In genomic region chrX:97685753-97686152, GRCh38 we compare ENCODE assay signal across 9 cellular contexts.
A peak's percentile ranks its signal among the peaks of the same experiment; 100 is the strongest.
DNase-seq lines count a peak whose midpoint lies in the region; ATAC-seq, FAIRE-seq and TF ChIP-seq lines count a peak whose summit lies in the region.
"Had no signal": no experiment of that assay in that cellular context is flagged by ENCODE, and none has a peak within 500 bp of the region (broad histone marks: within the 10 kb centered on the region; RNA-seq: fewer than 3 reads in every experiment).

No MANE protein-coding gene starts in this region.

- no peaks in the 10 kb centered on the region for H3K27me3 Mint-ChIP-seq in activated CD4-positive, alpha-beta T cell treated with anti-CD3 and anti-CD28 coated beads, Interleukin-2, amount 10 ng/mL, durations not matched to agents 24 days and 14 days
- no peaks in the 10 kb centered on the region for H3K27me3 Mint-ChIP-seq in H9 (ENCODE audit: low read depth)

- DNase-seq in activated CD4-positive, alpha-beta T cell treated with anti-CD3 and anti-CD28 coated beads, Interleukin-2, amount 10 ng/mL, durations not matched to agents 24 days and 14 days, result peak; percentile 56
- DNase-seq in activated CD4-positive, alpha-beta T cell treated with anti-CD3 and anti-CD28 coated beads for 1 hour, result no peak
- DNase-seq in H9, result no peak
- peak; percentile 24 for DNase-seq in NCI-H2029 treated with DMSO at 0.1 percent for 48 hours (lab: John Stamatoyannopoulos, UW)
- DNase-seq in GM12878 (ENCODE audit: low read depth, low spot score), result no peak
- peak; percentile 29 for DNase-seq in mesenchymal stem cell
- DNase-seq in midbrain (lab: John Stamatoyannopoulos, UW), result no peak

- H4K20me1 ChIP-seq in H9 (ENCODE audit: control insufficient read depth, insufficient read depth, insufficient read length) (no peaks in the 10 kb centered on the region), GM12878 (ENCODE audit: control insufficient read depth, insufficient read depth) (no peaks in the 10 kb centered on the region)

- no peaks in the 10 kb centered on the region for H3K23me2 ChIP-seq in H9 (ENCODE audit: insufficient read length, low read depth, low read length, poor library complexity, severe bottlenecking)

- BruUV-seq in GM12878 (replicated peaks; lab: Mats Ljungman, UMichigan), result no TSS peak

- H2AFZ ChIP-seq in H9 (ENCODE audit: low read length) (no peak overlapping the region), GM12878 (ENCODE audit: control insufficient read depth, low read depth, low read length) (no peak overlapping the region), mesenchymal stem cell (ENCODE audit: low read depth, low read length) (no peak overlapping the region)

- no peak overlapping the region for H3K4me2 ChIP-seq in H9 (ENCODE audit: insufficient read depth, insufficient read length, low read length)
- H3K4me2 ChIP-seq in GM12878 (ENCODE audit: control insufficient read depth, insufficient read depth), result no peak overlapping the region
- no peak overlapping the region for H3K4me2 ChIP-seq in mesenchymal stem cell (ENCODE audit: low read length, poor library complexity, severe bottlenecking)

- H3K27ac ChIP-seq in H9 (ENCODE audit: insufficient read length, low read depth, low read length) (no peak overlapping the region), GM12878 (ENCODE audit: control insufficient read depth, insufficient read depth) (no peak overlapping the region), mesenchymal stem cell (ENCODE audit: low read length, poor library complexity, severe bottlenecking) (no peak overlapping the region)

- peak; percentile 84 for ATAC-seq in GM12878
- ATAC-seq in GM18498 (IDR thresholded peaks at IDR 0.05; ENCODE audit: unreplicated experiment), result no peak

- H3K14ac ChIP-seq in H9 (ENCODE audit: insufficient read depth, low read length) (no peak overlapping the region), mesenchymal stem cell (ENCODE audit: low read length in 2 of 2) (no peak overlapping the region)

- H3K9me3 ChIP-seq in H9 (ENCODE audit: control insufficient read depth, low read depth, low read length), result no peaks in the 10 kb centered on the region
- no peaks in the 10 kb centered on the region for H3K9me3 ChIP-seq in GM12878 (replicated peaks; ENCODE audit: control insufficient read depth, insufficient read depth, low read length)
- no peaks in the 10 kb centered on the region for H3K9me3 ChIP-seq in mesenchymal stem cell (ENCODE audit: control insufficient read depth, low read length)

- no peak overlapping the region for H3K4me3 Mint-ChIP-seq in activated CD4-positive, alpha-beta T cell treated with anti-CD3 and anti-CD28 coated beads, Interleukin-2, amount 10 ng/mL, durations not matched to agents 24 days and 14 days
- no peak overlapping the region for H3K4me3 Mint-ChIP-seq in H9

- H2BK120ac ChIP-seq in H9 (ENCODE audit: low read depth, low read length, poor library complexity, severe bottlenecking), result no peak overlapping the region
- H2BK120ac ChIP-seq in mesenchymal stem cell (ENCODE audit: low read depth, low read length), result no peak overlapping the region

- TF ChIP-seq CTCF in H9 (conservative IDR thresholded peaks at IDR 0.05) (peak; percentile 85), GM12878 (IDR thresholded peaks at IDR 0.05 in 2 of 3, conservative IDR thresholded peaks at IDR 0.05 in 1 of 3; ENCODE audit: control insufficient read depth in 2 of 3, extremely low read depth in 1 of 3, insufficient read depth in 1 of 3, low read depth in 3 of 3, low read length in 3 of 3) (peak; percentile 63 to 69 (median 64))

- H2BK5ac ChIP-seq in H9 (ENCODE audit: insufficient read length, low read length), result no peak overlapping the region
- H2BK5ac ChIP-seq in mesenchymal stem cell (ENCODE audit: low read depth, low read length, poor library complexity, severe bottlenecking), result no peak overlapping the region

- H3K56ac ChIP-seq in H9 (ENCODE audit: insufficient read length, low read depth, low read length), result no peak overlapping the region

- CTCF ChIA-PET in GM12878 (lab: Yijun Ruan, JAX), result interaction anchor here (0.5 to 3.1 kb wide), 13 partner anchors 8 to 1313 kb away, joined by 3 to 23 read pairs (median 3); no protein-coding TSS in a partner anchor

- WGBS in H9 (ENCODE audit: extremely low coverage, insufficient read length, low lambda C conversion rate), result no CpG with 5 or more reads among the region's 4 CpGs
- 27% methylated on average over 4 of the region's 4 CpGs for WGBS in GM12878 (ENCODE audit: insufficient coverage, insufficient replicate concordance, low lambda C conversion rate, missing lambda C conversion rate)
- WGBS in mesenchymal stem cell, result no CpG with 5 or more reads among the region's 4 CpGs

- no peak overlapping the region for H3K23ac ChIP-seq in H9 (ENCODE audit: insufficient read length, low read depth, low read length)
- no peak overlapping the region for H3K23ac ChIP-seq in mesenchymal stem cell (ENCODE audit: low read length in 2 of 2)

- H3K36me3 ChIP-seq in GM12878 (ENCODE audit: control insufficient read depth in 2 of 2, insufficient read depth in 2 of 2, low read length in 1 of 2) (no peaks in the 10 kb centered on the region), mesenchymal stem cell (ENCODE audit: control insufficient read depth in 1 of 2, insufficient read depth in 2 of 2, low read depth in 1 of 2, low read length in 2 of 2) (no peaks in the 10 kb centered on the region)

- H4K8ac ChIP-seq in H9 (replicated peaks; ENCODE audit: insufficient read length, low read depth, low read length), result no peak overlapping the region
- no peak overlapping the region for H4K8ac ChIP-seq in mesenchymal stem cell (ENCODE audit: low read length)

- SMC1A ChIA-PET in GM12878 (lab: Charles Lee; ENCODE audit: uncharacterized antibody, unreplicated experiment), result interaction anchor here (0.6 to 3.0 kb wide), 5 partner anchors 15 to 918 kb away, joined by 3 to 18 read pairs (median 3); no protein-coding TSS in a partner anchor

- H2BK20ac ChIP-seq in H9 (ENCODE audit: low read depth, low read length, poor library complexity, severe bottlenecking), result no peak overlapping the region

- H2BK12ac ChIP-seq in H9 (ENCODE audit: insufficient read length, low read depth, low read length), result no peak overlapping the region
- H2BK12ac ChIP-seq in mesenchymal stem cell (ENCODE audit: low read length in 2 of 2), result no peak overlapping the region

- no peak overlapping the region for H2BK15ac ChIP-seq in H9 (ENCODE audit: low read depth, low read length)
- H2BK15ac ChIP-seq in mesenchymal stem cell (ENCODE audit: low read depth, poor library complexity, severe bottlenecking), result no peak overlapping the region

- H3K79me2 ChIP-seq in H9 (ENCODE audit: insufficient read depth, low read length) (no peaks in the 10 kb centered on the region), GM12878 (ENCODE audit: control insufficient read depth, insufficient read depth, low read length) (no peaks in the 10 kb centered on the region)

- H3K79me1 ChIP-seq in H9 (ENCODE audit: insufficient read depth, low read depth, low read length, poor library complexity, severe bottlenecking) (no peaks in the 10 kb centered on the region), mesenchymal stem cell (replicated peaks; ENCODE audit: low read length, poor library complexity, severe bottlenecking) (no peaks in the 10 kb centered on the region)

- TF ChIP-seq POLR2A in GM12878 (IDR thresholded peaks at IDR 0.05; ENCODE audit: low read depth, low read length), result no peak

- H3K9ac ChIP-seq in H9 (ENCODE audit: extremely low read depth, insufficient read length, low read length) (no peak overlapping the region), GM12878 (ENCODE audit: control insufficient read depth, insufficient read depth, low read length) (no peak overlapping the region), mesenchymal stem cell (ENCODE audit: low read length) (no peak overlapping the region)

- TF ChIP-seq RAD21 in GM12878 (IDR thresholded peaks at IDR 0.05; ENCODE audit: insufficient read depth, low read depth, low read length), result peak; percentile 59

- H3K4ac ChIP-seq in H9 (ENCODE audit: low read depth, low read length) (no peak overlapping the region), mesenchymal stem cell (ENCODE audit: low read depth in 1 of 2, low read length in 2 of 2) (no peak overlapping the region)

- H4K91ac ChIP-seq in H9 (ENCODE audit: insufficient read length, low read depth, low read length) (no peak overlapping the region), mesenchymal stem cell (ENCODE audit: low read length) (no peak overlapping the region)

- H3K4me1 ChIP-seq in H9 (ENCODE audit: insufficient read depth, low read length), result peaks cover 2% of the 10 kb centered on the region; the same call in 1 of the 2 replicates
- H3K4me1 ChIP-seq in GM12878 (ENCODE audit: control insufficient read depth, insufficient read depth, low read length), result no peaks in the 10 kb centered on the region
- H3K4me1 ChIP-seq in mesenchymal stem cell (ENCODE audit: control insufficient read depth, insufficient read depth, low read depth, low read length), result no peaks in the 10 kb centered on the region

- no peak overlapping the region for H4K5ac ChIP-seq in H9 (ENCODE audit: insufficient read length, low read depth, low read length)

- no peaks in the 10 kb centered on the region for H3K36me3 Mint-ChIP-seq in activated CD4-positive, alpha-beta T cell treated with anti-CD3 and anti-CD28 coated beads, Interleukin-2, amount 10 ng/mL, durations not matched to agents 24 days and 14 days (ENCODE audit: low read depth)
- H3K36me3 Mint-ChIP-seq in H9 (ENCODE audit: insufficient read depth in 1 of 3, low read depth in 3 of 3), result no peaks in the 10 kb centered on the region; a peak in 1 of 7 replicates
- H3K36me3 Mint-ChIP-seq: activated naive CD4-positive, alpha-beta T cell treated with anti-CD3 and anti-CD28 coated beads, Interleukin-2, amount 50 U/mL, for 72 hours had no signal

- no peak overlapping the region for H3K18ac ChIP-seq in H9 (ENCODE audit: insufficient read length, low read depth, low read length)
- H3K18ac ChIP-seq in mesenchymal stem cell (ENCODE audit: low read depth in 1 of 2, low read length in 2 of 2), result no peak overlapping the region

- H3T11ph ChIP-seq in H9 (ENCODE audit: low read length), result no peak overlapping the region

- no peaks in the 10 kb centered on the region for H3K27me3 ChIP-seq in H9 (ENCODE audit: insufficient read depth, low read length)
- no peaks in the 10 kb centered on the region for H3K27me3 ChIP-seq in GM12878 (replicated peaks in 1 of 2; ENCODE audit: control insufficient read depth in 2 of 2, insufficient read depth in 2 of 2, low read length in 1 of 2)
- H3K27me3 ChIP-seq in mesenchymal stem cell (ENCODE audit: control insufficient read depth in 1 of 2, insufficient read depth in 1 of 2, low read length in 2 of 2), result no peaks in the 10 kb centered on the region

- no peaks in the 10 kb centered on the region for H3K4me1 Mint-ChIP-seq in activated CD4-positive, alpha-beta T cell treated with anti-CD3 and anti-CD28 coated beads, Interleukin-2, amount 10 ng/mL, durations not matched to agents 24 days and 14 days
- peaks cover 24 to 31% of the 10 kb centered on the region in 2 experiments for H3K4me1 Mint-ChIP-seq in H9

- POLR2A ChIA-PET in GM12878 (lab: Charles Lee), result interaction anchor here (0.7 kb wide), 1 partner anchor 9 kb away, joined by 3 read pairs; no protein-coding TSS in a partner anchor

- peak; percentile 31 for FAIRE-seq in GM12878 (lab: Jason Lieb, UNC)

- H3K4me3 ChIP-seq in GM12878 (no peak overlapping the region), mesenchymal stem cell (ENCODE audit: insufficient read depth in 1 of 2, low read depth in 1 of 2, low read length in 2 of 2) (no peak overlapping the region)

- RAD21 ChIA-PET in GM12878 (lab: Charles Lee; ENCODE audit: unreplicated experiment), result interaction anchor here (0.8 to 1.2 kb wide), 3 partner anchors 15 to 859 kb away, joined by 3 read pairs; no protein-coding TSS in a partner anchor

- no peak overlapping the region for H3K27ac Mint-ChIP-seq in activated CD4-positive, alpha-beta T cell treated with anti-CD3 and anti-CD28 coated beads, Interleukin-2, amount 10 ng/mL, durations not matched to agents 24 days and 14 days
- no peak overlapping the region for H3K27ac Mint-ChIP-seq in H9
- H3K27ac Mint-ChIP-seq: activated naive CD4-positive, alpha-beta T cell treated with anti-CD3 and anti-CD28 coated beads, Interleukin-2, amount 50 U/mL, for 72 hours had no signal

- no peak for TF ChIP-seq EP300 in GM12878 (IDR thresholded peaks at IDR 0.05; ENCODE audit: borderline replicate concordance in 1 of 2, control insufficient read depth in 1 of 2, low read depth in 2 of 2, low read length in 2 of 2)

- in situ Hi-C loops in GM12878 (cut with MboI), result loop anchor here (10.0 kb wide), 1 partner anchor 921 kb away; no protein-coding TSS in a partner anchor

- H2AK5ac ChIP-seq in H9 (ENCODE audit: insufficient read length, low read length), result no peak overlapping the region
- H2AK5ac ChIP-seq in mesenchymal stem cell (ENCODE audit: low read length, severe bottlenecking), result no peak overlapping the region

- intact Hi-C loops in activated CD4-positive, alpha-beta T cell treated with anti-CD3 and anti-CD28 coated beads, Interleukin-2, amount 10 ng/mL, durations not matched to agents 24 days and 14 days (cut with micrococcal nuclease), result no loop called here
- intact Hi-C loops in GM12878 (cut with micrococcal nuclease; ENCODE audit: unreplicated experiment), result loop anchor here (2.0 to 5.0 kb wide), 3 partner anchors 288 to 915 kb away; no protein-coding TSS in a partner anchor

- no peaks in the 10 kb centered on the region for H3K9me3 Mint-ChIP-seq in activated CD4-positive, alpha-beta T cell treated with anti-CD3 and anti-CD28 coated beads, Interleukin-2, amount 10 ng/mL, durations not matched to agents 24 days and 14 days
- no peaks in the 10 kb centered on the region for H3K9me3 Mint-ChIP-seq in H9
- H3K9me3 Mint-ChIP-seq: activated naive CD4-positive, alpha-beta T cell treated with anti-CD3 and anti-CD28 coated beads, Interleukin-2, amount 50 U/mL, for 72 hours had no signal

Comparison
In these comparisons a context has a peak if more than half of its experiments do, and no peak if none do; other contexts are left out.
1. DNase-seq: peak in activated CD4-positive, alpha-beta T cell treated with anti-CD3 and anti-CD28 coated beads, Interleukin-2, amount 10 ng/mL, durations not matched to agents 24 days and 14 days (single experiment), NCI-H2029 treated with DMSO at 0.1 percent for 48 hours (single experiment) and mesenchymal stem cell (single experiment); none in activated CD4-positive, alpha-beta T cell treated with anti-CD3 and anti-CD28 coated beads for 1 hour (single experiment), H9 (single experiment), GM12878 (single experiment) and midbrain (single experiment).